Comparison of ENCODE assay signal across 19 cellular contexts in genomic region chr9:8679405-8679951, GRCh38.
DNase-seq lines count a peak whose midpoint lies in the region; ATAC-seq and TF ChIP-seq lines count a peak whose summit lies in the region.
"Had no signal": no experiment of that assay in that cellular context is flagged by ENCODE, and none has a peak within 500 bp of the region (broad histone marks: within the 10 kb centered on the region; RNA-seq: fewer than 3 reads in every experiment).

No MANE protein-coding gene starts in this region.

- TF ChIP-seq CTCF in cardiac muscle cell (IDR thresholded peaks at IDR 0.05; ENCODE audit: low read depth, low read length) = no peak
- TF ChIP-seq CTCF in astrocyte of the cerebellum (IDR thresholded peaks at IDR 0.05; ENCODE audit: low read depth, low read length, missing control alignments) = no peak
- TF ChIP-seq CTCF in tibial artery (IDR thresholded peaks at IDR 0.05) = no peak

- ATAC-seq in activated CD4-positive, CD25-positive, alpha-beta regulatory T cell treated with anti-CD3 and anti-CD28 coated beads, Interleukin-2, amount 50 U/mL, for 24 hours = no peak
- ATAC-seq: A549; gastroesophageal sphincter; K562; stimulated activated effector memory CD8-positive, alpha-beta T cell treated with anti-CD3 and anti-CD28 coated beads, Interleukin-12 subunit alpha, Interleukin-12 subunit beta, amount 100 ng/mL, for 72 hours had no signal

- H3K4me3 ChIP-seq in cardiac muscle cell (no peak overlapping the region), astrocyte of the cerebellum (ENCODE audit: low read depth, low read length) (no peak overlapping the region), tibial artery (no peak overlapping the region)
- H3K4me3 ChIP-seq: A549, gastroesophageal sphincter, K562, SK-N-MC, spleen had no signal

- H3K9me3 ChIP-seq in cardiac muscle cell (ENCODE audit: low read depth) = no peaks in the 10 kb centered on the region
- H3K9me3 ChIP-seq in tibial artery = no peaks in the 10 kb centered on the region
- H3K9me3 ChIP-seq: A549, gastroesophageal sphincter, spleen had no signal

- H3K4me1 ChIP-seq in cardiac muscle cell (ENCODE audit: low read depth) (peaks cover 59% of the 10 kb centered on the region), tibial artery (peaks cover 0 to 9% (median 0%) of the 10 kb centered on the region in 4 donors)
- H3K4me1 ChIP-seq: A549, gastroesophageal sphincter, spleen had no signal

- in situ Hi-C loops in astrocyte of the cerebellum (cut with HindIII; ENCODE audit: low sequenced_read_pairs) = no loop called here

- no peaks in the 10 kb centered on the region for H3K27me3 ChIP-seq in cardiac muscle cell
- H3K27me3 ChIP-seq in tibial artery = no peaks in the 10 kb centered on the region
- H3K27me3 ChIP-seq: gastroesophageal sphincter, spleen had no signal

- intact Hi-C loops in cardiac septum (cut with DNase I) = loop anchor here (10.0 kb wide), 1 partner anchor 155 kb away; no protein-coding TSS in a partner anchor
- intact Hi-C loops in tibial artery (cut with DNase I; ENCODE audit: low total_unique reads) = no loop called here

- H3K36me3 ChIP-seq in cardiac muscle cell (no peaks in the 10 kb centered on the region), tibial artery (no peaks in the 10 kb centered on the region)
- H3K36me3 ChIP-seq: gastroesophageal sphincter, spleen had no signal

- H3K27ac ChIP-seq in cardiac muscle cell (peak overlapping the region; percentile 82), tibial artery (no peak overlapping the region)
- H3K27ac ChIP-seq: A549, gastroesophageal sphincter, SK-N-MC, spleen had no signal

- DNase-seq in cardiac muscle cell (ENCODE audit: low read depth in 1 of 2, low spot score in 1 of 2) = peak in 1 of 2 donors; percentile 24
- DNase-seq in cardiac septum (ENCODE audit: low spot score) = no peak
- DNase-seq in astrocyte of the cerebellum (ENCODE audit: low read depth) = peak; percentile 15
- peak; percentile 79 for DNase-seq in medulla oblongata (ENCODE audit: extremely low spot score)
- no peak for DNase-seq in HuH-7 (ENCODE audit: low spot score)
- DNase-seq in AG08396 (ENCODE audit: low spot score) = no peak
- DNase-seq in tibial artery = no peak
- DNase-seq: activated CD4-positive, alpha-beta T cell treated with anti-CD3 and anti-CD28 coated beads, Interleukin-2, amount 10 ng/mL, durations not matched to agents 24 days and 14 days; central memory CD4-positive, alpha-beta T cell; DND-41; NCI-H2227 treated with DMSO at 0.1 percent for 48 hours; spleen; T1000 had no signal

Comparison
In these comparisons a context has a peak if more than half of its experiments do, and no peak if none do; other contexts are left out.
1. DNase-seq: peak in astrocyte of the cerebellum (single experiment) and medulla oblongata (single experiment); none in cardiac septum (single experiment), HuH-7 (single experiment), AG08396 (single experiment) and tibial artery (0 of 2).